8 cellular contexts compared by ENCODE assay signal in genomic region chr11:45354976-45355705, GRCh38.
DNase-seq lines count a peak whose midpoint lies in the region; ATAC-seq, FAIRE-seq and TF ChIP-seq lines count a peak whose summit lies in the region.

No MANE protein-coding gene starts in this region.

- POLR2A ChIA-PET in endothelial cell of umbilical vein (lab: Charles Lee), result no interaction called here

- H3K36me3 ChIP-seq in endothelial cell of umbilical vein (ENCODE audit: control insufficient read depth in 2 of 2, extremely low read depth in 1 of 2, insufficient read depth in 2 of 2, low read length in 2 of 2), result no peaks in the 10 kb centered on the region

- FAIRE-seq in endothelial cell of umbilical vein (lab: Jason Lieb, UNC), result peak; percentile 71

- no peaks in the 10 kb centered on the region for H3K79me2 ChIP-seq in endothelial cell of umbilical vein (ENCODE audit: control insufficient read depth, insufficient read depth, low read length)

- H3K9ac ChIP-seq in endothelial cell of umbilical vein (replicated peaks; ENCODE audit: extremely low read depth, insufficient read depth, low read length), result no peak overlapping the region

- TF ChIP-seq CTCF in endothelial cell of umbilical vein (IDR thresholded peaks at IDR 0.05; ENCODE audit: extremely low read depth in 1 of 2, insufficient read depth in 1 of 2, low read depth in 1 of 2, low read length in 2 of 2), result no peak

- H3K27ac ChIP-seq in endothelial cell of umbilical vein (ENCODE audit: insufficient read depth, low read depth, low read length), result no peak overlapping the region

- ATAC-seq in GM18505 (IDR thresholded peaks at IDR 0.05; ENCODE audit: unreplicated experiment), result peak; percentile 86
- peak; percentile 88 for ATAC-seq in HG02981 (IDR thresholded peaks at IDR 0.05; ENCODE audit: unreplicated experiment)

- H3K27me3 ChIP-seq in endothelial cell of umbilical vein (ENCODE audit: control insufficient read depth in 2 of 2, insufficient read depth in 2 of 2, low read length in 2 of 2), result peaks cover 4 to 28% of the 10 kb centered on the region in 2 experiments

- no peaks in the 10 kb centered on the region for H3K4me1 ChIP-seq in endothelial cell of umbilical vein (ENCODE audit: control insufficient read depth, extremely low read depth, insufficient read depth, low read length)

- dilution Hi-C loops in endothelial cell of umbilical vein (cut with MboI; ENCODE audit: extremely low pct_ligation_motif_present, low sequenced_read_pairs), result no loop called here

- no peaks in the 10 kb centered on the region for H4K20me1 ChIP-seq in endothelial cell of umbilical vein (replicated peaks; ENCODE audit: control insufficient read depth, extremely low read depth, insufficient read depth, low read length)

- H3K9me3 ChIP-seq in endothelial cell of umbilical vein (replicated peaks; ENCODE audit: control insufficient read depth, insufficient read depth, low read length), result no peaks in the 10 kb centered on the region

- peak; percentile 97 for DNase-seq in NCI-H2227 treated with DMSO at 0.1 percent for 48 hours (lab: John Stamatoyannopoulos, UW)
- peak; percentile 77 for DNase-seq in activated CD8-positive, alpha-beta memory T cell treated with anti-CD3 and anti-CD28 coated beads, Interleukin-2, amount 50 U/mL, for 24 hours (ENCODE audit: extremely low read depth)
- DNase-seq in endothelial cell of umbilical vein (ENCODE audit: low read depth, low spot score), result peak; percentile 47
- DNase-seq in middle frontal gyrus (ENCODE audit: extremely low spot score, low spot score), result peak; percentile 86
- peak; percentile 71 to 73 for DNase-seq in stimulated activated CD8-positive, alpha-beta memory T cell treated with anti-CD3 and anti-CD28 coated beads, Interleukin-15, amount 100 ng/mL, for 4 hours (ENCODE audit: low read depth in 2 of 2)
- no peak for DNase-seq in 8988T

- no TSS peak for BruUV-seq in endothelial cell of umbilical vein (replicated peaks; lab: Mats Ljungman, UMichigan)

- CTCF ChIA-PET in endothelial cell of umbilical vein (lab: Charles Lee), result interaction anchor here (1.7 to 3.0 kb wide), 2 partner anchors 15 to 417 kb away, joined by 3 to 17 read pairs; no protein-coding TSS in a partner anchor

- peak overlapping the region in 2 of 3 experiments; percentile 18 to 47 for H3K4me3 ChIP-seq in endothelial cell of umbilical vein (replicated peaks in 1 of 3; ENCODE audit: insufficient read depth in 1 of 3, low read depth in 1 of 3, low read length in 3 of 3)

- H3K9me1 ChIP-seq in endothelial cell of umbilical vein (replicated peaks; ENCODE audit: control insufficient read depth, extremely low read depth, insufficient read depth, low read length), result no peaks in the 10 kb centered on the region

- H2AFZ ChIP-seq in endothelial cell of umbilical vein (ENCODE audit: low read depth, low read length), result peak overlapping the region; percentile 89

- TF ChIP-seq POLR2A in GM18505 (IDR thresholded peaks at IDR 0.05; ENCODE audit: borderline replicate concordance, extremely low read depth, insufficient read depth, insufficient read length) (no peak), endothelial cell of umbilical vein (IDR thresholded peaks at IDR 0.05; ENCODE audit: low read depth, low read length) (no peak)

- peak overlapping the region; percentile 47 for H3K4me2 ChIP-seq in endothelial cell of umbilical vein (ENCODE audit: insufficient read depth, low read length)

- intact Hi-C loops in endothelial cell of umbilical vein (cut with micrococcal nuclease), result no loop called here

TF ChIP-seq in endothelial cell of umbilical vein, 7 proteins besides CTCF, POLR2A, EP300 and RAD21:
- no peak for TF ChIP-seq FOS (IDR thresholded peaks at IDR 0.05; ENCODE audit: borderline replicate concordance, insufficient read depth, low read length)
- TF ChIP-seq GATA2 (IDR thresholded peaks at IDR 0.05; ENCODE audit: insufficient read depth, insufficient read length, low read depth, low read length), result no peak
- no peak for TF ChIP-seq MAX (IDR thresholded peaks at IDR 0.05; ENCODE audit: insufficient read depth, insufficient read length)
- TF ChIP-seq MYC (IDR thresholded peaks at IDR 0.05; ENCODE audit: low read depth, low read length), result no peak
- no peak for TF ChIP-seq JUN (IDR thresholded peaks at IDR 0.05; ENCODE audit: borderline replicate concordance, insufficient read depth, insufficient read length, low read depth)
- peak; percentile 23 for TF ChIP-seq POLR2AphosphoS5 (IDR thresholded peaks at IDR 0.05; ENCODE audit: insufficient read depth, low read depth, low read length)
- no peak for TF ChIP-seq EZH2 (IDR thresholded peaks at IDR 0.05; ENCODE audit: borderline replicate concordance, low read depth, low read length, severe bottlenecking)
